ENCODE assay signal across 10 cellular contexts in the genomic region with DNA sequence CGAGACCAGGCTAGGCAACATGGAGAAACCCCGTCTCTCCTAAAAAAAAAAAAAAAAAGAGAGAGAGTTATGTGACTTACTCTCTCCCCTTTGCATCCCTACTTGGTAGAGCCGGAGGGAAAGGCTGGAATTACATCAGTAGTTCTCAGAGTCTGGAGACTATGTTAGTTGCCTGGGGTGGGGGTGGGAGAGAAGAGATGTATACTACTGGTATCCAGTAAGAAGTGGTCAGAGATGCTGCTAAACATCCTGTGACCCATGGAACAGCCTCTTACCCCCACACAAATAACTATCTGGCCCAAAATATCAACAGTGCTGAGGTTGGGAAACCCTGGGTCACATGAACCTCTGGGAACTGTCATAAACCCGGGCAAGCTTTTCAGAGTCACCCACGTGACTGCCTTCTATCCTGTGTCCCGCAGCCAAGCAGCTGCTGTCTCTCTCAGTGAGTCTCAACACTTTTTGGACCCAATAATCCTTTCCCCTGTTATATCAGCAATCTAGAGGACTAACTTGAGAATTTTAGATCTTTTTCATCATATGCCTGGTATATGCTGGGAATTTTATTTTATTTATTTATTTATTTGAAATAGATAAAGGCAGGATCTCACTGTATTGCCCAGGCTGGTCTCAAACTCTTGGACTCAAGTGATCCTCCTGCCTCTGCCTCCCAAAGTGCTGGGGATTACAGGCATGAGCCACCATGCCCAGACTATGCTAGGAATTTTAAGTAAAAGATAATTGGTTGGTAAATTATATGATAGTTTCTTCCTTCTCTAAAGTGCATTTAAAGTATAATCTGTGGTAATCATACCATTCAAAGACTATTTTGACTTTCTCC. TPM values are rescaled to one million over a fixed set of nuclear protein-coding genes. Genes with fewer than 3 reads are reported as not detected.
A peak's percentile ranks its signal among the peaks of the same experiment; 100 is the strongest.
DNase-seq lines count a peak whose midpoint lies in the region; ATAC-seq and TF ChIP-seq lines count a peak whose summit lies in the region.
"Had no signal": no experiment of that assay in that cellular context is flagged by ENCODE, and none has a peak within 500 bp of the region (broad histone marks: within the 10 kb centered on the region; RNA-seq: fewer than 3 reads in every experiment).

No MANE protein-coding gene starts in this region.

- no peaks in the 10 kb centered on the region for H3K9me3 Mint-ChIP-seq in activated CD8-positive, alpha-beta T cell treated with anti-CD3 and anti-CD28 coated beads for 36 hours
- no peaks in the 10 kb centered on the region for H3K9me3 Mint-ChIP-seq in activated naive CD8-positive, alpha-beta T cell treated with anti-CD3 and anti-CD28 coated beads, Interleukin-2, amount 50 U/mL, for 24 hours

- TF ChIP-seq POLR2A in stomach (IDR thresholded peaks at IDR 0.05) = no peak

- H3K4me3 Mint-ChIP-seq in activated CD8-positive, alpha-beta T cell treated with anti-CD3 and anti-CD28 coated beads for 36 hours = no peak overlapping the region
- no peak overlapping the region for H3K4me3 Mint-ChIP-seq in activated naive CD8-positive, alpha-beta T cell treated with anti-CD3 and anti-CD28 coated beads, Interleukin-2, amount 50 U/mL, for 24 hours

- POLR2A ChIA-PET in activated CD8-positive, alpha-beta T cell treated with anti-CD3 and anti-CD28 coated beads for 36 hours (lab: Charles Lee) = interaction anchor here (1.6 kb wide), 1 partner anchor 8 kb away, joined by 6 read pairs; the partner anchor contains the start of gene EIF1

- H3K27me3 ChIP-seq in adipocyte (replicated peaks; ENCODE audit: control insufficient read depth, insufficient read depth, low read length) = no peaks in the 10 kb centered on the region
- no peaks in the 10 kb centered on the region for H3K27me3 ChIP-seq in stomach

- H3K4me1 Mint-ChIP-seq in activated CD8-positive, alpha-beta T cell treated with anti-CD3 and anti-CD28 coated beads for 36 hours (ENCODE audit: low read depth) = peaks cover 17% of the 10 kb centered on the region
- H3K4me1 Mint-ChIP-seq in activated naive CD8-positive, alpha-beta T cell treated with anti-CD3 and anti-CD28 coated beads, Interleukin-2, amount 50 U/mL, for 24 hours = peaks cover 8% of the 10 kb centered on the region

- no peaks in the 10 kb centered on the region for H3K27me3 Mint-ChIP-seq in activated CD8-positive, alpha-beta T cell treated with anti-CD3 and anti-CD28 coated beads for 36 hours
- no peaks in the 10 kb centered on the region for H3K27me3 Mint-ChIP-seq in activated naive CD8-positive, alpha-beta T cell treated with anti-CD3 and anti-CD28 coated beads, Interleukin-2, amount 50 U/mL, for 24 hours

- H3K4me3 ChIP-seq in adipocyte (ENCODE audit: low read length) (no peak overlapping the region), stomach (no peak overlapping the region)

- CTCF ChIA-PET in activated CD8-positive, alpha-beta T cell treated with anti-CD3 and anti-CD28 coated beads for 36 hours (lab: Charles Lee) = interaction anchor here (2.8 kb wide), 1 partner anchor 35 kb away, joined by 23 read pairs; no protein-coding TSS in a partner anchor

- intact Hi-C loops in stomach (cut with DNase I; ENCODE audit: low total_unique reads) = no loop called here
- intact Hi-C loops in activated CD8-positive, alpha-beta T cell treated with anti-CD3 and anti-CD28 coated beads for 36 hours (cut with micrococcal nuclease) = no loop called here

- WGBS in stomach, 5 donors = 38 to 55% (median 49%) methylated on average over 6 of the region's 6 CpGs

- TF ChIP-seq CTCF in stomach (IDR thresholded peaks at IDR 0.05) = no peak
- TF ChIP-seq CTCF in activated CD8-positive, alpha-beta T cell treated with anti-CD3 and anti-CD28 coated beads for 36 hours (IDR thresholded peaks at IDR 0.05) = no peak

- H3K9ac ChIP-seq in adipocyte (ENCODE audit: low read length) = peak overlapping the region; percentile 3

- no peak for ATAC-seq in activated CD8-positive, alpha-beta T cell treated with anti-CD3 and anti-CD28 coated beads for 36 hours
- ATAC-seq in activated naive CD8-positive, alpha-beta T cell treated with anti-CD3 and anti-CD28 coated beads, Interleukin-2, amount 50 U/mL, for 24 hours = no peak

- no peak overlapping the region for H3K27ac Mint-ChIP-seq in activated CD8-positive, alpha-beta T cell treated with anti-CD3 and anti-CD28 coated beads for 36 hours
- H3K27ac Mint-ChIP-seq in activated naive CD8-positive, alpha-beta T cell treated with anti-CD3 and anti-CD28 coated beads, Interleukin-2, amount 50 U/mL, for 24 hours = no peak overlapping the region

- H3K36me3 ChIP-seq in adipocyte (ENCODE audit: control insufficient read depth, insufficient read depth, low read length, severe bottlenecking) (peaks cover 22% of the 10 kb centered on the region), stomach (peaks cover 28 to 33% (median 31%) of the 10 kb centered on the region in 4 donors)

- no peaks in the 10 kb centered on the region for H3K9me3 ChIP-seq in adipocyte (ENCODE audit: control insufficient read depth, low read length)
- no peaks in the 10 kb centered on the region for H3K9me3 ChIP-seq in stomach

- no peak for TF ChIP-seq EP300 in stomach (IDR thresholded peaks at IDR 0.05)

- H3K4me1 ChIP-seq in adipocyte (ENCODE audit: control insufficient read depth, insufficient read depth, low read length) = peaks cover 17% of the 10 kb centered on the region
- H3K4me1 ChIP-seq in stomach = peaks cover 4 to 29% (median 24%) of the 10 kb centered on the region in 4 donors

- peaks cover 15% of the 10 kb centered on the region for H3K36me3 Mint-ChIP-seq in activated CD8-positive, alpha-beta T cell treated with anti-CD3 and anti-CD28 coated beads for 36 hours (ENCODE audit: low read depth)
- H3K36me3 Mint-ChIP-seq in activated naive CD8-positive, alpha-beta T cell treated with anti-CD3 and anti-CD28 coated beads, Interleukin-2, amount 50 U/mL, for 24 hours (ENCODE audit: low read depth) = peaks cover 22% of the 10 kb centered on the region

- peak overlapping the region in 3 of 5 donors; percentile 46 to 69 (median 56) for H3K27ac ChIP-seq in stomach

- DNase-seq in HuH-7 (ENCODE audit: low spot score) (peak; percentile 56), adipocyte (ENCODE audit: low read depth) (peak; percentile 51), hippocampal formation (lab: John Stamatoyannopoulos, UW) (peak; percentile 24 to 39), stomach (peak; percentile 39), NCI-H2107 (lab: John Stamatoyannopoulos, UW) (no peak), NCI-H2227 treated with DMSO at 0.1 percent for 48 hours (lab: John Stamatoyannopoulos, UW) (no peak)
- no peak for DNase-seq in activated CD8-positive, alpha-beta T cell treated with anti-CD3 and anti-CD28 coated beads for 36 hours
- no peak for DNase-seq in activated naive CD8-positive, alpha-beta T cell treated with anti-CD3 and anti-CD28 coated beads, Interleukin-2, amount 50 U/mL, for 24 hours
- DNase-seq: NCI-H1048 had no signal

RNA-seq across cellular contexts. Expression of gene EIF1, which starts 8.7 kb away (rescaled TPM):
- total RNA-seq in stomach = 100 to 1,000 TPM in 3 of 5 donors, 10 to 100 TPM in 2; 62.4 to 255 (median 187) TPM
- polyA plus RNA-seq in stomach = 100 to 1,000 TPM; 333 to 972 (median 834) TPM
- 100 to 1,000 TPM; 924 to 930 TPM for total RNA-seq in activated CD8-positive, alpha-beta T cell treated with anti-CD3 and anti-CD28 coated beads for 36 hours

RNA-seq across cellular contexts. Expression of gene GAST, which starts 14.8 kb away (rescaled TPM):
- 10 to 100 TPM in 1 of 5 donors, not detected in 4; 32.7 TPM for total RNA-seq in stomach
- 1 to 10 TPM in 1 of 3 donors, not detected in 2; 1.3 TPM for polyA plus RNA-seq in stomach
- not detected for total RNA-seq in activated CD8-positive, alpha-beta T cell treated with anti-CD3 and anti-CD28 coated beads for 36 hours
- total RNA-seq: astrocyte had no signal

RNA-seq across cellular contexts. Expression of gene HAP1, which starts 37.1 kb away (rescaled TPM):
- under 1 TPM in 1 of 5 donors, not detected in 4; 0.55 TPM for total RNA-seq in stomach
- polyA plus RNA-seq in stomach = under 1 TPM; 0.31 to 0.85 (median 0.44) TPM
- under 1 TPM; 0.07 to 0.09 TPM for total RNA-seq in activated CD8-positive, alpha-beta T cell treated with anti-CD3 and anti-CD28 coated beads for 36 hours

Comparison
In these comparisons a context has a peak if more than half of its experiments do, and no peak if none do; other contexts are left out.
1. DNase-seq: peak in HuH-7 (single experiment), adipocyte (single experiment), hippocampal formation (2 of 2) and stomach (single experiment); none in activated CD8-positive, alpha-beta T cell treated with anti-CD3 and anti-CD28 coated beads for 36 hours (single experiment), NCI-H2107 (single experiment), activated naive CD8-positive, alpha-beta T cell treated with anti-CD3 and anti-CD28 coated beads, Interleukin-2, amount 50 U/mL, for 24 hours (single experiment) and NCI-H2227 treated with DMSO at 0.1 percent for 48 hours (single experiment).